1 cellular context compared by ENCODE assay signal in genomic region chr12:68882251-68882964, GRCh38.
TF ChIP-seq lines count a peak whose summit lies in the region.

No MANE protein-coding gene starts in this region.

TF ChIP-seq in GM12878, 131 proteins besides CTCF, POLR2A, EP300 and RAD21 (continued from another document):
- no peak for TF ChIP-seq CHD1 (IDR thresholded peaks at IDR 0.05; ENCODE audit: low read depth, low read length)
- TF ChIP-seq ESRRA (IDR thresholded peaks at IDR 0.05; ENCODE audit: low read length), result no peak
- no peak for TF ChIP-seq HDAC2 (IDR thresholded peaks at IDR 0.05)
- TF ChIP-seq FOXK2 (IDR thresholded peaks at IDR 0.05), result no peak
